In the genomic region with DNA sequence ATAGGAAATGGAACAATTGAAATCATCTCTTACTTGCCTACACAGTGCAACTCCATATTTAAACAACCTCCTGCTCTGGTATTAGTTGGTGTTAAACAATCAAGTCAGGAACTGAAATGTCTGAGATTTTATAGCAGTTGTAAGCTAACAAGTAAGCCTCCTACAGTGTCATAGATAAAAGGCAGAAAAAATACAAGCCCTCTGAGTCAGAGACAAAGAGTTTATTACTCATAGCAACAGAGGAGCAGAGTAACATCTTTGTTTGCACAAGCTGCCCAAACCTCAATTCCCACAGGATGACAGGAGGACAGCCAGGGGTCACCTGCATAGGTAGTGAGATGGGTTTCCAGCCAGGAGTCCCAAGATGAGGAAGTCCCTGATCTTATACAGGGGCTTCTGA, we compare ENCODE assay signal across 11 cellular contexts.
DNase-seq lines count a peak whose midpoint lies in the region; ATAC-seq, FAIRE-seq and TF ChIP-seq lines count a peak whose summit lies in the region.
"Had no signal": no experiment of that assay in that cellular context is flagged by ENCODE, and none has a peak within 500 bp of the region (broad histone marks: within the 10 kb centered on the region; RNA-seq: fewer than 3 reads in every experiment).

No MANE protein-coding gene starts in this region.

- H3K27ac ChIP-seq in A673 (ENCODE audit: low read depth, low read length, poor library complexity, severe bottlenecking) (peak overlapping the region; percentile 22), adrenal gland (peak overlapping the region in 4 of 5 donors; percentile 3 to 43 (median 22)), small intestine (ENCODE audit: low read depth in 1 of 2, low read length in 1 of 2) (no peak overlapping the region)
- H3K27ac ChIP-seq: thoracic aorta had no signal

- no peaks in the 10 kb centered on the region for H3K36me3 ChIP-seq in A673 (ENCODE audit: insufficient read depth, low read length, poor library complexity, severe bottlenecking)
- H3K36me3 ChIP-seq in adrenal gland (replicated peaks in 1 of 2): no peaks in the 10 kb centered on the region
- H3K36me3 ChIP-seq in small intestine (ENCODE audit: control insufficient read depth in 2 of 2, insufficient read depth in 2 of 2, low read length in 2 of 2): no peaks in the 10 kb centered on the region
- H3K36me3 ChIP-seq: thoracic aorta had no signal

- intact Hi-C loops in A673 (cut with micrococcal nuclease; ENCODE audit: unreplicated experiment): loop anchor here (5.0 to 10.0 kb wide), 3 partner anchors 37 to 432 kb away; no protein-coding TSS in a partner anchor
- intact Hi-C loops in adrenal gland (cut with DNase I): no loop called here

- TF ChIP-seq CTCF in A673 (conservative IDR thresholded peaks at IDR 0.05; ENCODE audit: low read depth, low read length): no peak
- no peak for TF ChIP-seq CTCF in adrenal gland (IDR thresholded peaks at IDR 0.05)

- H3K27me3 ChIP-seq in A673 (replicated peaks; ENCODE audit: insufficient read depth, low read depth, low read length, poor library complexity): no peaks in the 10 kb centered on the region
- no peaks in the 10 kb centered on the region for H3K27me3 ChIP-seq in adrenal gland
- no peaks in the 10 kb centered on the region for H3K27me3 ChIP-seq in small intestine (ENCODE audit: control insufficient read depth in 2 of 2, insufficient read depth in 2 of 2, low read length in 2 of 2)

- DNase-seq in A673 (ENCODE audit: low spot score) (peak; percentile 73), HEK293T (ENCODE audit: extremely low spot score) (peak; percentile 7), adrenal gland (peak in 6 of 7 donors; percentile 8 to 34 (median 28)), kidney tubule cell (ENCODE audit: low spot score) (peak; percentile 89), small intestine (no peak)
- no peak for DNase-seq in effector CD8-positive, alpha-beta T cell (lab: John Stamatoyannopoulos, UW)
- DNase-seq: DND-41 had no signal

- no TSS peak for BruUV-seq in A673 (replicated peaks; lab: Mats Ljungman, UMichigan)

- CTCF ChIA-PET in A673 (lab: Charles Lee) (interaction anchor here (0.6 kb wide), 1 partner anchor 171 kb away, joined by 3 read pairs; no protein-coding TSS in a partner anchor), HEK293T (lab: Yijun Ruan, JAX) (no interaction called here)

- H3K9me3 ChIP-seq in A673 (ENCODE audit: low read depth, low read length, poor library complexity, severe bottlenecking): no peaks in the 10 kb centered on the region
- H3K9me3 ChIP-seq in adrenal gland (replicated peaks in 1 of 3): no peaks in the 10 kb centered on the region
- no peaks in the 10 kb centered on the region for H3K9me3 ChIP-seq in small intestine (ENCODE audit: control insufficient read depth, low read depth)
- H3K9me3 ChIP-seq: thoracic aorta had no signal

- peak in 1 of 2 donors; percentile 9 for TF ChIP-seq POLR2A in adrenal gland (IDR thresholded peaks at IDR 0.05)

- H3K4me1 ChIP-seq in A673 (ENCODE audit: insufficient read depth, low read length, poor library complexity, severe bottlenecking) (peaks cover 46% of the 10 kb centered on the region), adrenal gland (replicated peaks in 1 of 2) (peaks cover 0 to 18% of the 10 kb centered on the region in 2 donors), small intestine (ENCODE audit: control insufficient read depth in 2 of 2, insufficient read depth in 1 of 2, low read depth in 1 of 2, low read length in 1 of 2) (no peaks in the 10 kb centered on the region)

- H3K4me3 ChIP-seq in A673 (ENCODE audit: low read depth, low read length, poor library complexity, severe bottlenecking) (no peak overlapping the region), adrenal gland (no peak overlapping the region), small intestine (ENCODE audit: low read depth in 1 of 2, low read length in 2 of 2) (no peak overlapping the region)
- H3K4me3 ChIP-seq: thoracic aorta had no signal

- FAIRE-seq in small intestine (lab: Jason Lieb, UNC): no peak

- ATAC-seq in GM18517 (IDR thresholded peaks at IDR 0.05; ENCODE audit: unreplicated experiment) (no peak), GM21447 (IDR thresholded peaks at IDR 0.05; ENCODE audit: unreplicated experiment) (no peak)
- ATAC-seq: activated naive CD4-positive, alpha-beta T cell treated with anti-CD3 and anti-CD28 coated beads, Interleukin-2, amount 50 U/mL, for 72 hours had no signal

- POLR2A ChIA-PET in A673 (lab: Charles Lee; ENCODE audit: low non-redundant PET) (no interaction called here), HEK293T (lab: Yijun Ruan, JAX) (no interaction called here)

TF ChIP-seq in HEK293T, 16 proteins besides CTCF, POLR2A, EP300 and RAD21:
- no peak for TF ChIP-seq SUZ12 (IDR thresholded peaks at IDR 0.05)
- TF ChIP-seq HDGF (IDR thresholded peaks at IDR 0.05; ENCODE audit: borderline replicate concordance): no peak
- TF ChIP-seq CTBP1 (IDR thresholded peaks at IDR 0.05; ENCODE audit: borderline replicate concordance): no peak
- TF ChIP-seq BHLHE40 (IDR thresholded peaks at IDR 0.05; ENCODE audit: borderline replicate concordance): no peak
- TF ChIP-seq FOXM1 (IDR thresholded peaks at IDR 0.05; ENCODE audit: borderline replicate concordance): no peak
- TF ChIP-seq L3MBTL2 (conservative IDR thresholded peaks at IDR 0.05): no peak
- TF ChIP-seq ARNT (IDR thresholded peaks at IDR 0.05): no peak
- no peak for TF ChIP-seq TARDBP (IDR thresholded peaks at IDR 0.05)
- no peak for TF ChIP-seq SP1 (IDR thresholded peaks at IDR 0.05)
- no peak for TF ChIP-seq ZNF384 (IDR thresholded peaks at IDR 0.05)
- TF ChIP-seq FOXK2 (IDR thresholded peaks at IDR 0.05): no peak
- no peak for TF ChIP-seq ELF4 (IDR thresholded peaks at IDR 0.05)
- TF ChIP-seq FOXA1 (IDR thresholded peaks at IDR 0.05): no peak
- no peak for TF ChIP-seq NFRKB (IDR thresholded peaks at IDR 0.05)
- TF ChIP-seq, protein P1, sequence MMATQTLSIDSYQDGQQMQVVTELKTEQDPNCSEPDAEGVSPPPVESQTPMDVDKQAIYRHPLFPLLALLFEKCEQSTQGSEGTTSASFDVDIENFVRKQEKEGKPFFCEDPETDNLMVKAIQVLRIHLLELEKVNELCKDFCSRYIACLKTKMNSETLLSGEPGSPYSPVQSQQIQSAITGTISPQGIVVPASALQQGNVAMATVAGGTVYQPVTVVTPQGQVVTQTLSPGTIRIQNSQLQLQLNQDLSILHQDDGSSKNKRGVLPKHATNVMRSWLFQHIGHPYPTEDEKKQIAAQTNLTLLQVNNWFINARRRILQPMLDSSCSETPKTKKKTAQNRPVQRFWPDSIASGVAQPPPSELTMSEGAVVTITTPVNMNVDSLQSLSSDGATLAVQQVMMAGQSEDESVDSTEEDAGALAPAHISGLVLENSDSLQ (IDR thresholded peaks at IDR 0.05): no peak
- no peak for TF ChIP-seq LEF1 (IDR thresholded peaks at IDR 0.05; ENCODE audit: borderline replicate concordance)

Comparison
In these comparisons a context has a peak if more than half of its experiments do, and no peak if none do; other contexts are left out.
1. DNase-seq: peak in A673 (single experiment), HEK293T (single experiment), adrenal gland (6 of 7) and kidney tubule cell (single experiment); none in effector CD8-positive, alpha-beta T cell (single experiment) and small intestine (single experiment).
2. H3K27ac ChIP-seq: peak in A673 (single experiment) and adrenal gland (4 of 5); none in small intestine (0 of 2).